ENCODE assay signal across 23 cellular contexts in genomic region chr22:45962431-45962712, GRCh38. TPM values are rescaled to one million over a fixed set of nuclear protein-coding genes. Genes with fewer than 3 reads are reported as not detected.
"Had no signal": no experiment of that assay in that cellular context is flagged by ENCODE, and none has a peak within 500 bp of the region (broad histone marks: within the 10 kb centered on the region; RNA-seq: fewer than 3 reads in every experiment).

No MANE protein-coding gene starts in this region.

- H3K4me3 ChIP-seq: coronary artery, dorsolateral prefrontal cortex, esophagus squamous epithelium, gastroesophageal sphincter, heart right ventricle, left lung, lower lobe of right lung had no signal

- H3K36me3 ChIP-seq: esophagus squamous epithelium, gastroesophageal sphincter, heart right ventricle, left lung, lower lobe of right lung had no signal

- H3K9me3 ChIP-seq: esophagus squamous epithelium, gastroesophageal sphincter, heart right ventricle, left lung, lower lobe of right lung had no signal

- DNase-seq: dermis blood vessel endothelial cell; dorsolateral prefrontal cortex; effector CD4-positive, alpha-beta T cell; effector memory CD4-positive, alpha-beta T cell; erythroblast; esophagus squamous epithelium; foreskin keratinocyte; glutamatergic neuron; head of caudate nucleus; heart right ventricle; hippocampal formation; left cardiac atrium; left lung; left ventricle myocardium superior; lower lobe of right lung; mesenchymal stem cell; midbrain had no signal

- H3K27ac ChIP-seq: coronary artery, dorsolateral prefrontal cortex, epithelial cell of prostate, esophagus squamous epithelium, gastroesophageal sphincter, heart right ventricle, left lung, lower lobe of right lung had no signal

- H3K27me3 ChIP-seq: foreskin keratinocyte had no signal

- H3K4me1 ChIP-seq: esophagus squamous epithelium, gastroesophageal sphincter, heart right ventricle, left lung, lower lobe of right lung had no signal

RNA-seq across cellular contexts. Expression of gene WNT7B, which starts 14.6 kb away (rescaled TPM):
- total RNA-seq: dermis blood vessel endothelial cell, heart right ventricle, left cardiac atrium, left ventricle myocardium superior, lung microvascular endothelial cell, mesenteric fat pad, mononuclear cell had no signal
- polyA plus RNA-seq: heart right ventricle had no signal
